Comparison of ENCODE assay signal across 12 cellular contexts in the genomic region with DNA sequence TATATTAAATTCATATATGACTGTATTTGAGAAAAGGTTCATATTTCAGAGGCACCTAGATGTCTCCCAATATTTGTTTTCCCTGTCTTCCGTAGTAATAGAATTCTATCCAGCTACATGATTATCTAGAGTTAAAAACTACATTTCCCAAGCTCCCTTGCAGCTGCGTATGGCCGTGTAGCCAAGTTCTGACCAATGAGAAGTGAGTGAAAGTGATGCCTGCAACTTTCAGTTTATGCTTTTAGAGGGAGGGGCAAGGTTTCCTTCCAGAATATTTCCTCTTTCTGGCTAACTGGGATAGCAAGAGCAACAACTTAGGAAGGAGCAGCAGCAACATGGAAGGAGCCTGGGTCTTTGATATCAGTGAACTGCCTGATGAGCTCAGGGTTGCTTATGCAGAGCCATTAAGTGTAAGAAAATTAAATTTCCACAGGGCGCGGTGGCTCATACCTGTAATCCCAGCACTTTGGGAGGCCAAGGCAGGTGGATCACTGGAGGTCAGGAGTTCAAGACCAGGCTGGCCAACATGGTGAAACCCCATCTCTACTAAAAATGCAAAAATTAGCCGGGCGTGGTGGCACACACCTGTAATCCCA. TPM values are rescaled to one million over a fixed set of nuclear protein-coding genes. Genes with fewer than 3 reads are reported as not detected.
DNase-seq lines count a peak whose midpoint lies in the region; ATAC-seq and TF ChIP-seq lines count a peak whose summit lies in the region.
"Had no signal": no experiment of that assay in that cellular context is flagged by ENCODE, and none has a peak within 500 bp of the region (broad histone marks: within the 10 kb centered on the region; RNA-seq: fewer than 3 reads in every experiment).

No MANE protein-coding gene starts in this region.

- H3K27ac ChIP-seq in RWPE2 (ENCODE audit: poor library complexity, severe bottlenecking) = no peak overlapping the region

- ATAC-seq in RWPE2 (ENCODE audit: low read depth) (peak; percentile 36; the same call in 1 of the 3 replicates), GM21723 (IDR thresholded peaks at IDR 0.05; ENCODE audit: unreplicated experiment) (no peak), left ventricle myocardium superior (no peak)
- ATAC-seq: activated T-cell treated with anti-CD3 and anti-CD28 coated beads, Interleukin-2, amount 50 U/mL, for 4 hours; stimulated activated memory B cell treated with anti-CD40 and anti-IgM and Interleukin-4, amounts not matched to agents 10 μg/mL and 1 μg/mL and 100 μg/mL, for 72 hours had no signal

- H3K36me3 ChIP-seq in RWPE2 (ENCODE audit: low read depth) = no peaks in the 10 kb centered on the region

- DNase-seq in DMS53 (lab: John Stamatoyannopoulos, UW) (peak; percentile 11), DMS53 treated with DMSO at 0.1 percent for 48 hours (lab: John Stamatoyannopoulos, UW; ENCODE audit: unreplicated experiment) (no peak), RWPE2 (ENCODE audit: low spot score) (no peak), fibroblast of peridontal ligament (ENCODE audit: extremely low read depth) (peak; percentile 24), stromal cell of bone marrow (ENCODE audit: low read depth) (peak; percentile 0), Ammon's horn (ENCODE audit: low spot score) (no peak), left ventricle myocardium superior (no peak)
- DNase-seq: activated T-cell treated with anti-CD3 and anti-CD28 coated beads, Interleukin-2, amount 50 U/mL, for 4 hours; NCI-H1694 had no signal

- no peak for TF ChIP-seq CTCF in RWPE2 (IDR thresholded peaks at IDR 0.05; ENCODE audit: poor library complexity, severe bottlenecking)

- no peaks in the 10 kb centered on the region for H3K4me1 ChIP-seq in RWPE2 (ENCODE audit: insufficient read depth, poor library complexity, severe bottlenecking)

- intact Hi-C loops in left ventricle myocardium superior (cut with micrococcal nuclease) = no loop called here

- H3K9me3 ChIP-seq in RWPE2 (ENCODE audit: severe bottlenecking) = no peaks in the 10 kb centered on the region

- no peak overlapping the region for H3K4me3 ChIP-seq in RWPE2 (ENCODE audit: severe bottlenecking)

- H3K27me3 ChIP-seq in RWPE2 (ENCODE audit: insufficient read depth, poor library complexity, severe bottlenecking) = no peaks in the 10 kb centered on the region

RNA-seq across cellular contexts. Expression of a gene that starts 23.2 kb away (rescaled TPM):
- total RNA-seq in left ventricle myocardium superior = not detected
- total RNA-seq: activated T-cell treated with anti-CD3 and anti-CD28 coated beads, Interleukin-2, amount 50 U/mL, for 4 hours; lower leg skin had no signal

RNA-seq across cellular contexts. Expression of a gene that starts 49.2 kb away (rescaled TPM):
- not detected for total RNA-seq in left ventricle myocardium superior
- total RNA-seq: activated T-cell treated with anti-CD3 and anti-CD28 coated beads, Interleukin-2, amount 50 U/mL, for 4 hours; lower leg skin had no signal

Comparison
In these comparisons a context has a peak if more than half of its experiments do, and no peak if none do; other contexts are left out.
1. DNase-seq: peak in DMS53 (single experiment), fibroblast of peridontal ligament (single experiment) and stromal cell of bone marrow (single experiment); none in DMS53 treated with DMSO at 0.1 percent for 48 hours (single experiment), RWPE2 (single experiment), Ammon's horn (single experiment) and left ventricle myocardium superior (single experiment).